In the genomic region with DNA sequence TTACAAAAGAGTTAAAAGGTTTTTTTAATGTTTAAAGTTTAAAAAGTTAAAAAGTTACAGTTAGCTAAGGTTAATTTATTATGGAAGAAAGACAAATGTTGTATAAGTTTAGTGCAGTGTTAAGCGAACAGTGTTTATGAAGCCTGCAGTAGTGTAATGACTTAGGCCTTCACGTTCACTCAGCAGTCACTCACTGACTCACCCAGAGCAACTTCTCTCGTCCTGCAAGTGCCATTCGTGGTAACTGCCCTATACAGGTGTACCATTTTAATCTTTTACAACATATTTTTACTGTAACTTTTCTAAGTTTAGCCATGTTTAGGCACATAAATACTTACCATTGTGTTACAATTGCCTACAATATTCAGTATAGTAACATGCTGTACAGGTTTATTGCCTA, we compare ENCODE assay signal across 28 cellular contexts.
"Had no signal": no experiment of that assay in that cellular context is flagged by ENCODE, and none has a peak within 500 bp of the region (broad histone marks: within the 10 kb centered on the region; RNA-seq: fewer than 3 reads in every experiment).

No MANE protein-coding gene starts in this region.

- H3K4me3 ChIP-seq: ascending aorta, breast epithelium, esophagus squamous epithelium, heart left ventricle had no signal

- H3K27me3 ChIP-seq: ascending aorta, breast epithelium, esophagus squamous epithelium, heart left ventricle had no signal

- FAIRE-seq: frontal cortex had no signal

- DNase-seq: activated B cell treated with CpG ODN at 0.5 μM for 24 hours; activated CD4-positive, alpha-beta T cell treated with anti-CD3 and anti-CD28 coated beads for 48 hours; activated CD4-positive, alpha-beta T cell treated with anti-CD3 and anti-CD28 coated beads, Interleukin-2, amount 50 U/mL, for 1 hour; activated CD4-positive, alpha-beta T cell treated with anti-CD3 and anti-CD28 coated beads, Interleukin-2, amount 50 U/mL, for 48 hours; activated CD8-positive, alpha-beta memory T cell treated with anti-CD3 and anti-CD28 coated beads, Interleukin-2, amount 10 ng/mL, durations not matched to agents 7 days and 5 days; activated CD8-positive, alpha-beta memory T cell treated with anti-CD3 and anti-CD28 coated beads, Interleukin-2, amount 50 U/mL, for 4 hours; activated CD8-positive, alpha-beta T cell treated with anti-CD3 and anti-CD28 coated beads, Interleukin-2, amount 10 ng/mL, durations not matched to agents 7 days and 5 days; activated gamma-delta T cell; activated naive CD4-positive, alpha-beta T cell; activated naive CD4-positive, alpha-beta T cell treated with anti-CD3 and anti-CD28 coated beads, Interleukin-2, amount 10 ng/mL, durations not matched to agents 7 days and 5 days; activated naive CD8-positive, alpha-beta T cell treated with anti-CD3 and anti-CD28 coated beads, Interleukin-2, amount 10 ng/mL, durations not matched to agents 7 days and 5 days; activated T-cell treated with anti-CD3 and anti-CD28 coated beads, Interleukin-2, amount 50 U/mL, for 24 hours; activated T-cell treated with anti-CD3 and anti-CD28 coated beads, Interleukin-2, amount 50 U/mL, for 72 hours; cortex of kidney; dermis blood vessel endothelial cell; effector CD4-positive, alpha-beta T cell; effector memory CD8-positive, alpha-beta T cell; esophagus squamous epithelium; heart left ventricle; SW 1271; T-cell; T1000; WERI-Rb-1 had no signal

- H3K36me3 ChIP-seq: ascending aorta, breast epithelium, esophagus squamous epithelium, heart left ventricle, WERI-Rb-1 had no signal

- ATAC-seq: activated CD4-positive, CD25-positive, alpha-beta regulatory T cell treated with anti-CD3 and anti-CD28 coated beads, Interleukin-2, amount 50 U/mL, for 24 hours; activated CD8-positive, alpha-beta memory T cell treated with anti-CD3 and anti-CD28 coated beads, Interleukin-2, amount 10 ng/mL, durations not matched to agents 7 days and 5 days; activated CD8-positive, alpha-beta T cell treated with anti-CD3 and anti-CD28 coated beads, Interleukin-2, amount 10 ng/mL, durations not matched to agents 7 days and 5 days; activated naive CD4-positive, alpha-beta T cell treated with anti-CD3 and anti-CD28 coated beads, Interleukin-2, amount 50 U/mL, for 72 hours; activated T-cell treated with anti-CD3 and anti-CD28 coated beads, Interleukin-2, amount 50 U/mL, for 72 hours; effector memory CD8-positive, alpha-beta T cell; heart left ventricle; T-cell had no signal
